Comparison of ENCODE assay signal across 10 cellular contexts in the genomic region with DNA sequence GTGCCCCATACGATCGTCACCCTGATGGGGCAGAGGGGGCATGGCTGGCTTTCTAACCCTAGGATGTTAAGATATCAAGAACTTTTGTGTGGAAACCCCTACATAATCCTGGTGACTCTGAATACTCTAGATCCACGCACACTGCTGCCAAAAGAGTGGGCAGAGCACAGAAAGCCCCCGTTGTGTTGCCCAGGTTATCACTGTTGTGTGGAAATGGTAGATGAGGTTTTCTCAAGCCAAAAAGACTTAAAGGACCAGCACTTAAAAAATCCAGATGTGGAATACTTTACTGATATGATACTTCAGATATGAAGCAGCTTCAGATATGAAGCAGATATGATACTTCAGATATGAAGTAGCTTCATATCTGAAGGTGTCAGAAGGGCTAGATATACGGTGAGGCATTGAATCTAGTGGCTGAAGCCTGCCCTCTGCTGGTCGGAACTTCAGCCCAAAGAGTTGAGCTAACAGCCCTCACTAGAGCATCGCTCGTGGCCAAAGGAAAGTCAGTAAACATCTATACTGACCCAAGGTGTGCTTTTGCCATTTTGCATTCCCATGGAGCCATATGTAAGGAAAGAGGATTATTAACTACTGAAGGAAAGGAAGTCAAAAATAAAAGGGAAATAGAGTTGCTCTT.
DNase-seq lines count a peak whose midpoint lies in the region; ATAC-seq and TF ChIP-seq lines count a peak whose summit lies in the region.
"Had no signal": no experiment of that assay in that cellular context is flagged by ENCODE, and none has a peak within 500 bp of the region (broad histone marks: within the 10 kb centered on the region; RNA-seq: fewer than 3 reads in every experiment).

No MANE protein-coding gene starts in this region.

- no peak overlapping the region for H3K4me3 Mint-ChIP-seq in activated CD4-positive, alpha-beta T cell treated with anti-CD3 and anti-CD28 coated beads, Interleukin-2, amount 10 ng/mL, durations not matched to agents 24 days and 14 days
- H3K4me3 Mint-ChIP-seq: activated T-cell treated with anti-CD3 and anti-CD28 coated beads, Interleukin-2, amount 50 U/mL, for 4 hours had no signal

- intact Hi-C loops in activated CD4-positive, alpha-beta T cell treated with anti-CD3 and anti-CD28 coated beads, Interleukin-2, amount 10 ng/mL, durations not matched to agents 24 days and 14 days (cut with micrococcal nuclease) = loop anchor here (5.0 to 10.0 kb wide), 4 partner anchors 109 to 436 kb away; no protein-coding TSS in a partner anchor
- intact Hi-C loops in vagina (cut with DNase I) = no loop called here

- H3K27ac ChIP-seq in cardiac muscle cell (no peak overlapping the region), thoracic aorta (no peak overlapping the region), vagina (no peak overlapping the region)
- H3K27ac ChIP-seq: C4-2B had no signal

- no peaks in the 10 kb centered on the region for H3K9me3 Mint-ChIP-seq in activated CD4-positive, alpha-beta T cell treated with anti-CD3 and anti-CD28 coated beads, Interleukin-2, amount 10 ng/mL, durations not matched to agents 24 days and 14 days
- H3K9me3 Mint-ChIP-seq: activated T-cell treated with anti-CD3 and anti-CD28 coated beads, Interleukin-2, amount 50 U/mL, for 4 hours had no signal

- H3K4me1 ChIP-seq in cardiac muscle cell (ENCODE audit: low read depth) (no peaks in the 10 kb centered on the region), thoracic aorta (ENCODE audit: control insufficient read depth in 1 of 2, low read depth in 2 of 2) (no peaks in the 10 kb centered on the region), vagina (no peaks in the 10 kb centered on the region)

- peaks cover 14% of the 10 kb centered on the region for H3K36me3 Mint-ChIP-seq in activated CD4-positive, alpha-beta T cell treated with anti-CD3 and anti-CD28 coated beads, Interleukin-2, amount 10 ng/mL, durations not matched to agents 24 days and 14 days (ENCODE audit: low read depth)

- no peak for TF ChIP-seq POLR2A in vagina (IDR thresholded peaks at IDR 0.05)

- no peak overlapping the region for H3K4me3 ChIP-seq in cardiac muscle cell
- no peak overlapping the region for H3K4me3 ChIP-seq in thoracic aorta
- no peak overlapping the region for H3K4me3 ChIP-seq in vagina

- H3K9me3 ChIP-seq in cardiac muscle cell (ENCODE audit: low read depth) (no peaks in the 10 kb centered on the region), thoracic aorta (no peaks in the 10 kb centered on the region), vagina (no peaks in the 10 kb centered on the region)

- no peaks in the 10 kb centered on the region for H3K27me3 ChIP-seq in cardiac muscle cell
- H3K27me3 ChIP-seq in thoracic aorta (replicated peaks; ENCODE audit: insufficient read depth) = no peaks in the 10 kb centered on the region
- no peaks in the 10 kb centered on the region for H3K27me3 ChIP-seq in vagina

- H3K4me1 Mint-ChIP-seq in activated CD4-positive, alpha-beta T cell treated with anti-CD3 and anti-CD28 coated beads, Interleukin-2, amount 10 ng/mL, durations not matched to agents 24 days and 14 days = peaks cover 7% of the 10 kb centered on the region

- ATAC-seq in thoracic aorta (ENCODE audit: insufficient number of reproducible peaks, low FRiP score, low read depth) = no peak
- ATAC-seq in HG03139 (IDR thresholded peaks at IDR 0.05; ENCODE audit: unreplicated experiment) = no peak

- H3K27ac Mint-ChIP-seq in activated CD4-positive, alpha-beta T cell treated with anti-CD3 and anti-CD28 coated beads, Interleukin-2, amount 10 ng/mL, durations not matched to agents 24 days and 14 days = peak overlapping the region; percentile 84

- peak; percentile 64 for TF ChIP-seq CTCF in cardiac muscle cell (IDR thresholded peaks at IDR 0.05; ENCODE audit: low read depth, low read length)
- TF ChIP-seq CTCF in thoracic aorta (IDR thresholded peaks at IDR 0.05) = peak; percentile 34
- TF ChIP-seq CTCF in vagina (IDR thresholded peaks at IDR 0.05) = no peak

- DNase-seq in activated CD8-positive, alpha-beta memory T cell treated with anti-CD3 and anti-CD28 coated beads, Interleukin-2, amount 50 U/mL, for 24 hours (ENCODE audit: extremely low read depth) = peak; percentile 14
- no peak for DNase-seq in activated CD8-positive, alpha-beta memory T cell treated with anti-CD3 and anti-CD28 coated beads for 24 hours
- peak; percentile 80 for DNase-seq in activated CD4-positive, alpha-beta T cell treated with anti-CD3 and anti-CD28 coated beads, Interleukin-2, amount 10 ng/mL, durations not matched to agents 24 days and 14 days
- DNase-seq in cardiac muscle cell (ENCODE audit: low read depth in 1 of 2, low spot score in 1 of 2) (peak in 1 of 2 donors; percentile 32), thoracic aorta (ENCODE audit: low spot score) (no peak), DMS 273 treated with DMSO at 0.1 percent for 48 hours (lab: John Stamatoyannopoulos, UW) (no peak), vagina (ENCODE audit: extremely low spot score in 2 of 2) (no peak)
- DNase-seq: activated T-cell treated with anti-CD3 and anti-CD28 coated beads, Interleukin-2, amount 50 U/mL, for 4 hours had no signal

- no peaks in the 10 kb centered on the region for H3K27me3 Mint-ChIP-seq in activated CD4-positive, alpha-beta T cell treated with anti-CD3 and anti-CD28 coated beads, Interleukin-2, amount 10 ng/mL, durations not matched to agents 24 days and 14 days

- H3K36me3 ChIP-seq in cardiac muscle cell = no peaks in the 10 kb centered on the region
- H3K36me3 ChIP-seq in thoracic aorta = peaks cover 3% of the 10 kb centered on the region
- no peaks in the 10 kb centered on the region for H3K36me3 ChIP-seq in vagina

Comparison
In these comparisons a context has a peak if more than half of its experiments do, and no peak if none do; other contexts are left out.
1. DNase-seq: peak in activated CD8-positive, alpha-beta memory T cell treated with anti-CD3 and anti-CD28 coated beads, Interleukin-2, amount 50 U/mL, for 24 hours (single experiment) and activated CD4-positive, alpha-beta T cell treated with anti-CD3 and anti-CD28 coated beads, Interleukin-2, amount 10 ng/mL, durations not matched to agents 24 days and 14 days (single experiment); none in activated CD8-positive, alpha-beta memory T cell treated with anti-CD3 and anti-CD28 coated beads for 24 hours (single experiment), thoracic aorta (single experiment), DMS 273 treated with DMSO at 0.1 percent for 48 hours (single experiment) and vagina (0 of 2).
2. CTCF ChIP-seq: peak in cardiac muscle cell (single experiment) and thoracic aorta (single experiment); none in vagina (0 of 3).